ENCODE assay signal across 1 cellular context in the genomic region with DNA sequence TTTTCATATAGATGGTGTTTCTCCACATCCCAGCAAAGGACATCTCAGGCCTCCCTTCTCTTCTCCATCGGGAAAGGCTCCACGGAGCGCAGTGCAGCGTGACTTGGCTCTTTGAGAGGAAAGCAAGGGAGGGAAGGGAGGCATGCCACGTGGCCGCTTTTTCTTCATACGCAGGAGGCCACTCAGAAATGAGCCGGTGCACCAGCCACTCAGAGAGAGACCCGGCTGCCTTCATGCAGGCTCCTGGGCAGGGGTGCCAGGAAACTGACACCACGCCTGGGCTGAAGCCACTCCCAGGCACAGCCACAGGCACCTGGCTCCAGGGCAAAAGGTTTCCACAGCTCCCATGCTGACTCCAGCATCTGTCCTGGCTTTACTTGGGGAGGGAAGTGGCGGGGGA.
TF ChIP-seq lines count a peak whose summit lies in the region.

No MANE protein-coding gene starts in this region.

TF ChIP-seq in WTC11, 78 proteins besides CTCF, POLR2A, EP300 and RAD21 (continued from another document):
- TF ChIP-seq, protein P1, sequence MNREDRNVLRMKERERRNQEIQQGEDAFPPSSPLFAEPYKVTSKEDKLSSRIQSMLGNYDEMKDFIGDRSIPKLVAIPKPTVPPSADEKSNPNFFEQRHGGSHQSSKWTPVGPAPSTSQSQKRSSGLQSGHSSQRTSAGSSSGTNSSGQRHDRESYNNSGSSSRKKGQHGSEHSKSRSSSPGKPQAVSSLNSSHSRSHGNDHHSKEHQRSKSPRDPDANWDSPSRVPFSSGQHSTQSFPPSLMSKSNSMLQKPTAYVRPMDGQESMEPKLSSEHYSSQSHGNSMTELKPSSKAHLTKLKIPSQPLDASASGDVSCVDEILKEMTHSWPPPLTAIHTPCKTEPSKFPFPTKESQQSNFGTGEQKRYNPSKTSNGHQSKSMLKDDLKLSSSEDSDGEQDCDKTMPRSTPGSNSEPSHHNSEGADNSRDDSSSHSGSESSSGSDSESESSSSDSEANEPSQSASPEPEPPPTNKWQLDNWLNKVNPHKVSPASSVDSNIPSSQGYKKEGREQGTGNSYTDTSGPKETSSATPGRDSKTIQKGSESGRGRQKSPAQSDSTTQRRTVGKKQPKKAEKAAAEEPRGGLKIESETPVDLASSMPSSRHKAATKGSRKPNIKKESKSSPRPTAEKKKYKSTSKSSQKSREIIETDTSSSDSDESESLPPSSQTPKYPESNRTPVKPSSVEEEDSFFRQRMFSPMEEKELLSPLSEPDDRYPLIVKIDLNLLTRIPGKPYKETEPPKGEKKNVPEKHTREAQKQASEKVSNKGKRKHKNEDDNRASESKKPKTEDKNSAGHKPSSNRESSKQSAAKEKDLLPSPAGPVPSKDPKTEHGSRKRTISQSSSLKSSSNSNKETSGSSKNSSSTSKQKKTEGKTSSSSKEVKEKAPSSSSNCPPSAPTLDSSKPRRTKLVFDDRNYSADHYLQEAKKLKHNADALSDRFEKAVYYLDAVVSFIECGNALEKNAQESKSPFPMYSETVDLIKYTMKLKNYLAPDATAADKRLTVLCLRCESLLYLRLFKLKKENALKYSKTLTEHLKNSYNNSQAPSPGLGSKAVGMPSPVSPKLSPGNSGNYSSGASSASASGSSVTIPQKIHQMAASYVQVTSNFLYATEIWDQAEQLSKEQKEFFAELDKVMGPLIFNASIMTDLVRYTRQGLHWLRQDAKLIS (CRISPR knock-in tag; IDR thresholded peaks at IDR 0.05; ENCODE audit: borderline replicate concordance), result no peak
- no peak for TF ChIP-seq SP1 (CRISPR knock-in tag; conservative IDR thresholded peaks at IDR 0.05)
- no peak for TF ChIP-seq ZNF512 (CRISPR knock-in tag; IDR thresholded peaks at IDR 0.05; ENCODE audit: borderline replicate concordance)
- no peak for TF ChIP-seq GABPB1 (CRISPR knock-in tag; IDR thresholded peaks at IDR 0.05)
- TF ChIP-seq ZNF671 (CRISPR knock-in tag; IDR thresholded peaks at IDR 0.05), result no peak
- no peak for TF ChIP-seq ZBTB21 (CRISPR knock-in tag; IDR thresholded peaks at IDR 0.05; ENCODE audit: borderline replicate concordance)
- TF ChIP-seq NFYB (CRISPR knock-in tag; conservative IDR thresholded peaks at IDR 0.05; ENCODE audit: low read depth), result no peak
- no peak for TF ChIP-seq SMAD4 (CRISPR knock-in tag; IDR thresholded peaks at IDR 0.05)
- TF ChIP-seq PRRX2 (CRISPR knock-in tag; IDR thresholded peaks at IDR 0.05), result no peak
- no peak for TF ChIP-seq ZMAT4 (CRISPR knock-in tag; IDR thresholded peaks at IDR 0.05)
- no peak for TF ChIP-seq ATF2 (CRISPR knock-in tag; IDR thresholded peaks at IDR 0.05; ENCODE audit: borderline replicate concordance, low read depth)
- TF ChIP-seq ZNF232 (CRISPR knock-in tag; IDR thresholded peaks at IDR 0.05), result no peak
- TF ChIP-seq, protein P2, sequence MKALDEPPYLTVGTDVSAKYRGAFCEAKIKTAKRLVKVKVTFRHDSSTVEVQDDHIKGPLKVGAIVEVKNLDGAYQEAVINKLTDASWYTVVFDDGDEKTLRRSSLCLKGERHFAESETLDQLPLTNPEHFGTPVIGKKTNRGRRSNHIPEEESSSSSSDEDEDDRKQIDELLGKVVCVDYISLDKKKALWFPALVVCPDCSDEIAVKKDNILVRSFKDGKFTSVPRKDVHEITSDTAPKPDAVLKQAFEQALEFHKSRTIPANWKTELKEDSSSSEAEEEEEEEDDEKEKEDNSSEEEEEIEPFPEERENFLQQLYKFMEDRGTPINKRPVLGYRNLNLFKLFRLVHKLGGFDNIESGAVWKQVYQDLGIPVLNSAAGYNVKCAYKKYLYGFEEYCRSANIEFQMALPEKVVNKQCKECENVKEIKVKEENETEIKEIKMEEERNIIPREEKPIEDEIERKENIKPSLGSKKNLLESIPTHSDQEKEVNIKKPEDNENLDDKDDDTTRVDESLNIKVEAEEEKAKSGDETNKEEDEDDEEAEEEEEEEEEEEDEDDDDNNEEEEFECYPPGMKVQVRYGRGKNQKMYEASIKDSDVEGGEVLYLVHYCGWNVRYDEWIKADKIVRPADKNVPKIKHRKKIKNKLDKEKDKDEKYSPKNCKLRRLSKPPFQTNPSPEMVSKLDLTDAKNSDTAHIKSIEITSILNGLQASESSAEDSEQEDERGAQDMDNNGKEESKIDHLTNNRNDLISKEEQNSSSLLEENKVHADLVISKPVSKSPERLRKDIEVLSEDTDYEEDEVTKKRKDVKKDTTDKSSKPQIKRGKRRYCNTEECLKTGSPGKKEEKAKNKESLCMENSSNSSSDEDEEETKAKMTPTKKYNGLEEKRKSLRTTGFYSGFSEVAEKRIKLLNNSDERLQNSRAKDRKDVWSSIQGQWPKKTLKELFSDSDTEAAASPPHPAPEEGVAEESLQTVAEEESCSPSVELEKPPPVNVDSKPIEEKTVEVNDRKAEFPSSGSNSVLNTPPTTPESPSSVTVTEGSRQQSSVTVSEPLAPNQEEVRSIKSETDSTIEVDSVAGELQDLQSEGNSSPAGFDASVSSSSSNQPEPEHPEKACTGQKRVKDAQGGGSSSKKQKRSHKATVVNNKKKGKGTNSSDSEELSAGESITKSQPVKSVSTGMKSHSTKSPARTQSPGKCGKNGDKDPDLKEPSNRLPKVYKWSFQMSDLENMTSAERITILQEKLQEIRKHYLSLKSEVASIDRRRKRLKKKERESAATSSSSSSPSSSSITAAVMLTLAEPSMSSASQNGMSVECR (CRISPR knock-in tag; IDR thresholded peaks at IDR 0.05; ENCODE audit: borderline replicate concordance), result no peak
- TF ChIP-seq ATF1 (CRISPR knock-in tag; IDR thresholded peaks at IDR 0.05), result no peak
- TF ChIP-seq GTF2I (CRISPR knock-in tag; conservative IDR thresholded peaks at IDR 0.05), result no peak
